Comparison of ENCODE assay signal across 25 cellular contexts in the genomic region with DNA sequence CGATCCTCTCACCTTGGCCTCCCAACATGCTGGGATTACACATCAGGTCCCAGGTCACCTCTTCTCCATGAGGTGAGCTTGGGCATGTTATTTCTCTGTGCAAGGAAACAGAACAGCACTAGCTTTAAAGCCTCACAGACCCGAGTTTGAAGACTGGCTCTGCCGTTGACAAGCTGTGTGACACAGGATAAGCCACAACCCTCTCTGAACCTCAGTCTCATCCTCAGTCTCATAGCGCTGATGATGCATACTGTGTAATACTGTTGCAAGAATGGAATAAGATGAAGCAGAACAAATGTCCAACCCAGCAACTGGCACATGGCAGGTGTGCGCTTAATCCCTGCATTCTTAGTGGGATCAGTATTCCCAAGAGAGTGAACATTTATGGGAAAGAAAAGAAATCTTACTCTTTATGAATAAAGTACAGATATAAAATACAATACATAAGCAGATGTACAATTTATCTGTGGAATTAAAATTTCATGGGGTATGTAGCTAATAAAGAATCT.
"Had no signal": no experiment of that assay in that cellular context is flagged by ENCODE, and none has a peak within 500 bp of the region (broad histone marks: within the 10 kb centered on the region; RNA-seq: fewer than 3 reads in every experiment).

No MANE protein-coding gene starts in this region.

- H3K4me2 ChIP-seq: smooth muscle cell had no signal

- H3K36me3 ChIP-seq: gastrocnemius medialis, lower lobe of right lung, ovary, thyroid gland, vagina had no signal

- FAIRE-seq: endometrium had no signal

- H3K27ac ChIP-seq: coronary artery, gastrocnemius medialis, lower lobe of right lung, ovary, psoas muscle, stomach, vagina had no signal

- ATAC-seq: effector memory CD8-positive, alpha-beta T cell; gastrocnemius medialis; left ventricle myocardium superior; lower lobe of right lung; naive thymus-derived CD4-positive, alpha-beta T cell; psoas muscle; right cardiac atrium; stimulated activated effector memory CD8-positive, alpha-beta T cell treated with anti-CD3 and anti-CD28 coated beads, Interleukin-12 subunit alpha, Interleukin-12 subunit beta, amount 100 ng/mL, for 72 hours had no signal

- H3K9me3 ChIP-seq: gastrocnemius medialis, ovary, psoas muscle, thyroid gland, vagina had no signal

- H3K4me1 ChIP-seq: gastrocnemius medialis, lower lobe of right lung, psoas muscle, stomach had no signal

- H3K4me3 ChIP-seq: coronary artery, gastrocnemius medialis, lower lobe of right lung, ovary, psoas muscle, smooth muscle cell, stomach, thyroid gland, vagina had no signal

- H3K27me3 ChIP-seq: ovary, stomach, thyroid gland, vagina had no signal

- DNase-seq: effector memory CD8-positive, alpha-beta T cell; foreskin fibroblast; gastrocnemius medialis; immature natural killer cell; islet precursor cell; kidney glomerular epithelial cell; left ventricle myocardium superior; lower lobe of right lung; naive thymus-derived CD4-positive, alpha-beta T cell; occipital lobe; ovary; posterior cingulate gyrus; psoas muscle; right cardiac atrium; stimulated activated CD4-positive, alpha-beta T cell treated with anti-CD3 and anti-CD28 coated beads, Interleukin-12 subunit alpha, Interleukin-12 subunit beta, amount 100 ng/mL, for 4 hours; stimulated activated CD4-positive, alpha-beta T cell treated with anti-CD3 and anti-CD28 coated beads, Interleukin-2, amount 100 ng/mL, for 24 hours; stimulated activated CD4-positive, alpha-beta T cell treated with anti-CD3 and anti-CD28 coated beads, Interleukin-4, amount 100 ng/mL, for 24 hours; stimulated activated naive CD4-positive, alpha-beta T cell treated with Interleukin-2 at 50 U/mL for 16 hours; stomach had no signal
